10 cellular contexts compared by ENCODE assay signal in the genomic region with DNA sequence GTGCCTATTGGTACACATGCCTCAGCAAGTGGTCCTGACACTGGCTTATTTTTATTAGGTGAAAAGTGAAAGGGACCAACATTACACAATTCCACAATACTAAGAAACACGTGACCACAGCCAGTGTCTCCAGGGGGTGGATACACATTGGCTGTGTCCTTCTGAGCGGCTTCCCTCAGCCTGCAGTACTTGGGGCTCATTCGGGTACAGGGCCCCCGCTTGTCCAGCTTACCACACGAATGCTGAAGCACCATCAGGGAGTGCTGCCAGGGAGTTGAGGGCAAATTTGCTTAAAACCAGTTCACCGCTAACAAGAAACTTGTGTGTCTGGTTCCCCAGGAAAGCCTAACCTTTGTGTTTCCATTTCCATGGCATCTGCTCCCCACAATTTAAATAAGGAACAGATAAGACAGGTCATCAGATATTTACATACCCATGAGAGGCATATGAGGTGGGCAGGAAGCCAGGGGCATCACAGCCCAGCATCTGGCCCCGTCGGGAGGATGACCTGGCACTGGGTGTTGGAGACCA. TPM values are rescaled to one million over a fixed set of nuclear protein-coding genes. Genes with fewer than 3 reads are reported as not detected.
DNase-seq lines count a peak whose midpoint lies in the region; ATAC-seq, FAIRE-seq and TF ChIP-seq lines count a peak whose summit lies in the region.
"Had no signal": no experiment of that assay in that cellular context is flagged by ENCODE, and none has a peak within 500 bp of the region (broad histone marks: within the 10 kb centered on the region; RNA-seq: fewer than 3 reads in every experiment).

No MANE protein-coding gene starts in this region.

- no peak overlapping the region for H3K23ac ChIP-seq in H1 (ENCODE audit: insufficient read length)

- H3K9me3 Mint-ChIP-seq in T-helper 1 cell treated with Interleukin-12 subunit alpha and Interleukin-12 subunit beta and Interleukin-4 antibody, amounts not matched to agents 30 μg/mL and 1 μg/mL, for 36 hours: no peaks in the 10 kb centered on the region
- H3K9me3 Mint-ChIP-seq: neural crest cell had no signal

- H3K79me1 ChIP-seq in H1 (ENCODE audit: low read depth, low read length): no peaks in the 10 kb centered on the region

- no peak for TF ChIP-seq EP300 in H1 (IDR thresholded peaks at IDR 0.05; ENCODE audit: borderline replicate concordance in 1 of 2, low read depth in 2 of 2, low read length in 2 of 2)

- H3K4ac ChIP-seq in H1 (replicated peaks; ENCODE audit: insufficient read length, low read depth, low read length): no peak overlapping the region

- ATAC-seq in GM18520 (IDR thresholded peaks at IDR 0.05; ENCODE audit: unreplicated experiment): no peak

- CTCF ChIA-PET in H1 (lab: Charles Lee; ENCODE audit: partially characterized antibody): interaction anchor here (1.0 to 1.2 kb wide), 2 partner anchors 11 to 68 kb away, joined by 3 read pairs; no protein-coding TSS in a partner anchor

- H2BK15ac ChIP-seq in H1 (ENCODE audit: low read length): no peak overlapping the region

- WGBS in H1 (ENCODE audit: extremely low coverage in 1 of 2, insufficient coverage in 1 of 2, insufficient read length in 1 of 2, insufficient replicate concordance in 2 of 2, low coverage in 1 of 2, low lambda C conversion rate in 2 of 2, missing lambda C conversion rate in 1 of 2), 2 experiments: 87% methylated on average over 8 of the region's 8 CpGs; no CpG with 5 or more reads in 1 of the 2 experiments
- 15 to 52% (median 30%) methylated on average over 7 to 8 of the region's 8 CpGs for WGBS in small intestine, 3 donors
- WGBS in testis, 2 donors: 82 to 86% methylated on average over 8 of the region's 8 CpGs

- H3K14ac ChIP-seq in H1 (ENCODE audit: insufficient read length): no peak overlapping the region

- no peak overlapping the region for H2BK20ac ChIP-seq in H1 (ENCODE audit: low read length)

- H4K5ac ChIP-seq in H1 (ENCODE audit: insufficient read length, low read depth, low read length): no peak overlapping the region

- no peak for DNase-seq in T-helper 1 cell
- DNase-seq in NCI-H526 treated with DMSO at 0.1 percent for 48 hours (lab: John Stamatoyannopoulos, UW): peak; percentile 26
- no peak for DNase-seq in H1 (ENCODE audit: low read depth in 1 of 2, low spot score in 2 of 2)
- DNase-seq in small intestine: peak; percentile 31
- no peak for DNase-seq in activated gamma-delta T cell (lab: John Stamatoyannopoulos, UW)
- no peak for DNase-seq in testis
- DNase-seq: ACHN had no signal

- no peak overlapping the region; a peak in 1 of 7 replicates for H3K9ac ChIP-seq in H1 (replicated peaks in 1 of 4; ENCODE audit: extremely low read depth in 1 of 4, low read depth in 3 of 4, low read length in 3 of 4)

- peaks cover 5 to 12% (median 9%) of the 10 kb centered on the region in 4 experiments for H3K4me1 ChIP-seq in H1 (replicated peaks in 1 of 4; ENCODE audit: control insufficient read depth in 3 of 4, insufficient read depth in 4 of 4, low read length in 3 of 4)
- peaks cover 2 to 6% of the 10 kb centered on the region in 2 donors for H3K4me1 ChIP-seq in small intestine (ENCODE audit: control insufficient read depth in 2 of 2, insufficient read depth in 1 of 2, low read depth in 1 of 2, low read length in 1 of 2)
- H3K4me1 ChIP-seq in testis: no peaks in the 10 kb centered on the region

- 0 out of 2 replicates have a peak overlapping the region, but pooled peaks have one; percentile 44 for H2BK5ac ChIP-seq in H1 (ENCODE audit: low read depth, low read length)

- no peak overlapping the region for H3K4me2 ChIP-seq in H1 (ENCODE audit: insufficient read depth in 1 of 2, low read depth in 2 of 2, low read length in 2 of 2)

- H3K27ac ChIP-seq in H1 (ENCODE audit: low read depth, low read length) (no peak overlapping the region), small intestine (ENCODE audit: low read depth in 1 of 2, low read length in 1 of 2) (peak overlapping the region in 1 of 2 donors; percentile 3), testis (no peak overlapping the region)

- H3K27me3 ChIP-seq in H1 (replicated peaks in 1 of 4; ENCODE audit: control insufficient read depth in 3 of 4, extremely low read depth in 1 of 4, insufficient read depth in 3 of 4, low read length in 3 of 4) (no peaks in the 10 kb centered on the region), small intestine (ENCODE audit: control insufficient read depth in 2 of 2, insufficient read depth in 2 of 2, low read length in 2 of 2) (no peaks in the 10 kb centered on the region), testis (no peaks in the 10 kb centered on the region)

- H4K20me1 ChIP-seq in H1 (replicated peaks in 1 of 2; ENCODE audit: control insufficient read depth in 1 of 2, insufficient read depth in 2 of 2, low read length in 2 of 2): no peaks in the 10 kb centered on the region

- H3K36me3 Mint-ChIP-seq in T-helper 1 cell treated with Interleukin-12 subunit alpha and Interleukin-12 subunit beta and Interleukin-4 antibody, amounts not matched to agents 30 μg/mL and 1 μg/mL, for 36 hours (ENCODE audit: low read depth): peaks cover 44% of the 10 kb centered on the region

- H4K91ac ChIP-seq in H1 (replicated peaks; ENCODE audit: insufficient read length, low read length): no peak overlapping the region

- POLR2A ChIA-PET in H1 (lab: Charles Lee; ENCODE audit: partially characterized antibody): interaction anchor here (0.8 kb wide), 1 partner anchor 32 kb away, joined by 3 read pairs; no protein-coding TSS in a partner anchor

- H3K18ac ChIP-seq in H1 (ENCODE audit: extremely low read depth, low read length): no peak overlapping the region; the same call in 1 of the 2 replicates

- H3K36me3 ChIP-seq in H1 (ENCODE audit: control insufficient read depth in 2 of 4, insufficient read depth in 4 of 4, low read length in 3 of 4) (no peaks in the 10 kb centered on the region), small intestine (ENCODE audit: control insufficient read depth in 2 of 2, insufficient read depth in 2 of 2, low read length in 2 of 2) (no peaks in the 10 kb centered on the region), testis (ENCODE audit: low read depth, missing control alignments) (no peaks in the 10 kb centered on the region)

- H2AFZ ChIP-seq in H1 (ENCODE audit: low read length): no peak overlapping the region

- no peak overlapping the region for H3K56ac ChIP-seq in H1 (replicated peaks; ENCODE audit: insufficient read length, low read depth, low read length)

- H2AK5ac ChIP-seq in H1 (ENCODE audit: low read depth, low read length): peak overlapping the region; percentile 39; the same call in 1 of the 2 replicates

- FAIRE-seq in H1 (lab: Jason Lieb, UNC) (no peak), small intestine (lab: Jason Lieb, UNC) (no peak)

- H3K27me3 Mint-ChIP-seq in T-helper 1 cell treated with Interleukin-12 subunit alpha and Interleukin-12 subunit beta and Interleukin-4 antibody, amounts not matched to agents 30 μg/mL and 1 μg/mL, for 36 hours (ENCODE audit: low read depth): no peaks in the 10 kb centered on the region

- no peak overlapping the region for H2BK12ac ChIP-seq in H1 (ENCODE audit: low read depth, low read length)

- H4K8ac ChIP-seq in H1 (ENCODE audit: extremely low read depth, insufficient read depth, low read length): no peak overlapping the region

- H2BK120ac ChIP-seq in H1 (replicated peaks; ENCODE audit: low read depth, low read length): no peak overlapping the region

- H3K4me1 Mint-ChIP-seq in T-helper 1 cell treated with Interleukin-12 subunit alpha and Interleukin-12 subunit beta and Interleukin-4 antibody, amounts not matched to agents 30 μg/mL and 1 μg/mL, for 36 hours (ENCODE audit: low read depth): peaks cover 54% of the 10 kb centered on the region

- TF ChIP-seq CTCF in H1 (IDR thresholded peaks at IDR 0.05; ENCODE audit: control extremely low read depth in 1 of 3, insufficient read depth in 1 of 3, low read depth in 1 of 3, low read length in 3 of 3): no peak
- TF ChIP-seq CTCF in testis (IDR thresholded peaks at IDR 0.05): no peak

- TF ChIP-seq POLR2A in H1 (IDR thresholded peaks at IDR 0.05; ENCODE audit: control extremely low read depth in 1 of 2, low read depth in 2 of 2, low read length in 2 of 2) (no peak), testis (IDR thresholded peaks at IDR 0.05) (no peak)

- H3K4me3 ChIP-seq in H1 (ENCODE audit: extremely low read depth in 1 of 4, insufficient read depth in 2 of 4, low read depth in 3 of 4, low read length in 4 of 4) (no peak overlapping the region), small intestine (ENCODE audit: low read depth in 1 of 2, low read length in 2 of 2) (no peak overlapping the region), testis (no peak overlapping the region)

- no peaks in the 10 kb centered on the region for H3K79me2 ChIP-seq in H1 (ENCODE audit: control insufficient read depth in 1 of 2, insufficient read depth in 2 of 2, low read length in 2 of 2)

- no peak overlapping the region for H3K4me3 Mint-ChIP-seq in T-helper 1 cell treated with Interleukin-12 subunit alpha and Interleukin-12 subunit beta and Interleukin-4 antibody, amounts not matched to agents 30 μg/mL and 1 μg/mL, for 36 hours
- H3K4me3 Mint-ChIP-seq: neural crest cell had no signal

- H3K9me3 ChIP-seq in H1 (ENCODE audit: insufficient read depth in 2 of 2, low read depth in 1 of 2, low read length in 1 of 2) (no peaks in the 10 kb centered on the region), small intestine (ENCODE audit: control insufficient read depth, low read depth) (no peaks in the 10 kb centered on the region), testis (no peaks in the 10 kb centered on the region)

- no peaks in the 10 kb centered on the region for H3K23me2 ChIP-seq in H1 (ENCODE audit: low read depth, low read length)

- H3K27ac Mint-ChIP-seq in T-helper 1 cell treated with Interleukin-12 subunit alpha and Interleukin-12 subunit beta and Interleukin-4 antibody, amounts not matched to agents 30 μg/mL and 1 μg/mL, for 36 hours: peak overlapping the region; percentile 83

- intact Hi-C loops in testis (cut with DNase I; ENCODE audit: low total_unique reads): no loop called here

- TF ChIP-seq RAD21 in H1 (IDR thresholded peaks at IDR 0.05 in 1 of 2, conservative IDR thresholded peaks at IDR 0.05 in 1 of 2; ENCODE audit: low read depth in 2 of 2, low read length in 2 of 2): no peak

RNA-seq across cellular contexts. Expression of gene PBX4, which starts 23.3 kb away (rescaled TPM):
- 3.3 and 3.4 TPM in 2 replicates for total RNA-seq in H1 (2021; fragmentation: NEBNext Ultra II Directional; extraction: Animal tissue kit (Norgen Biotek cat#: 25700))
- polyA plus RNA-seq in H1 (2011; rRNA removed) (3.8 and 8.3 TPM in 2 replicates), small intestine (1 to 10 TPM in 2 of 3 donors, under 1 TPM in 1; 0.89 to 2.5 (median 1.9) TPM), testis (ENCODE audit: insufficient read depth, low read depth, low replicate concordance) (18.0 TPM)
- polyA plus RNA-seq in H1 (2011; cell fraction: cytosol; rRNA removed): 6.5 TPM
- 12.1 TPM for polyA plus RNA-seq in H1 (2011; cell fraction: nucleus; rRNA removed)
- polyA plus RNA-seq in H1 (2012, experiment 1 of 2): 3.9 to 6.8 TPM (median 4.8 TPM) in 4 replicates
- polyA plus RNA-seq in H1 (2012, experiment 2 of 2): 2.2 TPM
- polyA plus RNA-seq in H1 (2013, experiment 1 of 2): 3.7 TPM
- 4.1 TPM for polyA plus RNA-seq in H1 (2013, experiment 2 of 2)
- polyA minus RNA-seq in H1 (2011; rRNA and poly(A)+ RNA removed): 1.7 and 1.8 TPM in 2 replicates
- 2.9 TPM for polyA minus RNA-seq in H1 (2011; cell fraction: cytosol; rRNA and poly(A)+ RNA removed)
- 2.6 TPM for polyA minus RNA-seq in H1 (2011; cell fraction: nucleus; rRNA and poly(A)+ RNA removed)
- total RNA-seq in testis: 10 to 100 TPM; 16.2 to 28.3 TPM

RNA-seq across cellular contexts. Expression of gene LPAR2, which starts 32.8 kb away (rescaled TPM):
- 47.1 and 47.6 TPM in 2 replicates for total RNA-seq in H1 (2021; fragmentation: NEBNext Ultra II Directional; extraction: Animal tissue kit (Norgen Biotek cat#: 25700))
- polyA plus RNA-seq in H1 (2011; rRNA removed) (70.2 and 121 TPM in 2 replicates), small intestine (10 to 100 TPM; 10.7 to 21.6 (median 13.1) TPM), testis (ENCODE audit: insufficient read depth, low read depth, low replicate concordance) (73.9 TPM)
- polyA plus RNA-seq in H1 (2011; cell fraction: cytosol; rRNA removed): 54.8 TPM
- 298 TPM for polyA plus RNA-seq in H1 (2011; cell fraction: nucleus; rRNA removed)
- polyA plus RNA-seq in H1 (2012, experiment 1 of 2): 43.0 to 66.6 TPM (median 64.7 TPM) in 4 replicates
- polyA plus RNA-seq in H1 (2012, experiment 2 of 2): 51.1 TPM
- polyA plus RNA-seq in H1 (2013, experiment 1 of 2): 89.2 TPM
- 78.1 TPM for polyA plus RNA-seq in H1 (2013, experiment 2 of 2)
- 14.0 and 21.6 TPM in 2 replicates for polyA minus RNA-seq in H1 (2011; rRNA and poly(A)+ RNA removed)
- polyA minus RNA-seq in H1 (2011; cell fraction: cytosol; rRNA and poly(A)+ RNA removed): 21.4 TPM
- polyA minus RNA-seq in H1 (2011; cell fraction: nucleus; rRNA and poly(A)+ RNA removed): 38.2 TPM
- 100 to 1,000 TPM; 181 to 224 TPM for total RNA-seq in testis

RNA-seq across cellular contexts. Expression of gene GMIP, which starts 48.2 kb away (rescaled TPM):
- 18.1 and 20.2 TPM in 2 replicates for total RNA-seq in H1 (2021; fragmentation: NEBNext Ultra II Directional; extraction: Animal tissue kit (Norgen Biotek cat#: 25700))
- polyA plus RNA-seq in H1 (2011; rRNA removed) (5.7 and 8.9 TPM in 2 replicates), small intestine (10 to 100 TPM; 11.2 to 15.1 (median 13.8) TPM), testis (ENCODE audit: insufficient read depth, low read depth, low replicate concordance) (8.8 TPM)
- 6.2 TPM for polyA plus RNA-seq in H1 (2011; cell fraction: cytosol; rRNA removed)
- polyA plus RNA-seq in H1 (2011; cell fraction: nucleus; rRNA removed): 28.2 TPM
- polyA plus RNA-seq in H1 (2012, experiment 1 of 2): 9.9 to 15.8 TPM (median 14.2 TPM) in 4 replicates
- 16.1 TPM for polyA plus RNA-seq in H1 (2012, experiment 2 of 2)
- polyA plus RNA-seq in H1 (2013, experiment 1 of 2): 10.4 TPM
- 10.5 TPM for polyA plus RNA-seq in H1 (2013, experiment 2 of 2)
- 5.8 and 7.1 TPM in 2 replicates for polyA minus RNA-seq in H1 (2011; rRNA and poly(A)+ RNA removed)
- polyA minus RNA-seq in H1 (2011; cell fraction: cytosol; rRNA and poly(A)+ RNA removed): 7.9 TPM
- polyA minus RNA-seq in H1 (2011; cell fraction: nucleus; rRNA and poly(A)+ RNA removed): 8.6 TPM
- 10 to 100 TPM; 13.4 to 15.2 TPM for total RNA-seq in testis

RNA-seq across cellular contexts. Expression of gene CILP2, which starts 57.2 kb away (rescaled TPM):
- 5.8 and 5.9 TPM in 2 replicates for total RNA-seq in H1 (2021; fragmentation: NEBNext Ultra II Directional; extraction: Animal tissue kit (Norgen Biotek cat#: 25700))
- 4.4 and 8.2 TPM in 2 replicates for polyA plus RNA-seq in H1 (2011; rRNA removed)
- 4.4 TPM for polyA plus RNA-seq in H1 (2011; cell fraction: cytosol; rRNA removed)
- 11.5 TPM for polyA plus RNA-seq in H1 (2011; cell fraction: nucleus; rRNA removed)
- polyA plus RNA-seq in H1 (2012, experiment 1 of 2): 2.7 to 4.9 TPM (median 4.1 TPM) in 4 replicates
- polyA plus RNA-seq in H1 (2012, experiment 2 of 2): 5.0 TPM
- 14.1 TPM for polyA plus RNA-seq in H1 (2013, experiment 1 of 2)
- polyA plus RNA-seq in H1 (2013, experiment 2 of 2): 10.8 TPM
- 1.6 and 1.9 TPM in 2 replicates for polyA minus RNA-seq in H1 (2011; rRNA and poly(A)+ RNA removed)
- polyA minus RNA-seq in H1 (2011; cell fraction: cytosol; rRNA and poly(A)+ RNA removed): 4.0 TPM
- 4.1 TPM for polyA minus RNA-seq in H1 (2011; cell fraction: nucleus; rRNA and poly(A)+ RNA removed)
- under 1 TPM in 1 of 3 donors, not detected in 2; 0.09 TPM for polyA plus RNA-seq in small intestine
- total RNA-seq in testis: 1 to 10 TPM; 5.6 to 9.5 TPM
- 10.0 TPM for polyA plus RNA-seq in testis (ENCODE audit: insufficient read depth, low read depth, low replicate concordance)

Comparison
In these comparisons a context has a peak if more than half of its experiments do, and no peak if none do; other contexts are left out.
1. DNase-seq: peak in NCI-H526 treated with DMSO at 0.1 percent for 48 hours (single experiment) and small intestine (single experiment); none in T-helper 1 cell (0 of 5), H1 (0 of 2), activated gamma-delta T cell (single experiment) and testis (single experiment).